In the genomic region with DNA sequence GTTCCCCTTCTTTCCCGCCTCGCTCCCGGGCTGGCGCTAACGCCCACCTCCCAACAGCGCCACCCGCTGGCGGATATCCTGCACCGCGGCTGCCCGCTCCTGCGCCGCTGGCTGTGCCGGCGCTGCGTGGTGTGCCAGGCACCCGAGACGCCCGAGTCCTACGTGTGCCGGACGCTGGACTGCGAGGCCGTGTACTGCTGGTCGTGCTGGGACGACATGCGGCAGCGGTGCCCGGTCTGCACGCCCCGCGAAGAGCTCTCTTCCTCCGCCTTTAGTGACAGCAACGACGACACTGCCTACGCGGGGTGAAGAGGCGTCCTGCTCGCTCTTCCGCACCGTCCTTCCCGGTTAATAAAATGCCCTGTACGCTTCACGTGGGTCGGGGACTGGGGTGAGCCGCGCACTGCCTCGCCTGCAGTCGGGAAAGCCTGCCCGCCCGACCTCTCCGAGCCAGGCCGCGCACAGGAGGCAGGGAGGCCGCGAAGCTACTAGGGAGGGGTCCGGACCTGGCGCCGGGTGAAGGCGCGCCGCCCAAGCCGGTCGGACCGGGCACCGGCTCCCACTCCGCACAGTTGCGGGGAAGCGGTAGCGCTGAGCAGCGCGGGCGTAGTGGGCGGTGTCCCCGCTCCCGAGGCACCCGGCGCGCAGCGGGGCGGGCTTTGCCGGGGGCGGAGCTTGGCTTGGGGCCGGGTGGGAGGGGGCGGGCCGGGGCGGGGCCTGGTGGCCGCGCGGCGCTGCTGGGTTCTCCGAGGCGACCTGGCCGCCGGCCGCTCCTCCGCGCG, we compare ENCODE assay signal across 8 cellular contexts.
DNase-seq lines count a peak whose midpoint lies in the region; ATAC-seq and TF ChIP-seq lines count a peak whose summit lies in the region.

A gene with protein sequence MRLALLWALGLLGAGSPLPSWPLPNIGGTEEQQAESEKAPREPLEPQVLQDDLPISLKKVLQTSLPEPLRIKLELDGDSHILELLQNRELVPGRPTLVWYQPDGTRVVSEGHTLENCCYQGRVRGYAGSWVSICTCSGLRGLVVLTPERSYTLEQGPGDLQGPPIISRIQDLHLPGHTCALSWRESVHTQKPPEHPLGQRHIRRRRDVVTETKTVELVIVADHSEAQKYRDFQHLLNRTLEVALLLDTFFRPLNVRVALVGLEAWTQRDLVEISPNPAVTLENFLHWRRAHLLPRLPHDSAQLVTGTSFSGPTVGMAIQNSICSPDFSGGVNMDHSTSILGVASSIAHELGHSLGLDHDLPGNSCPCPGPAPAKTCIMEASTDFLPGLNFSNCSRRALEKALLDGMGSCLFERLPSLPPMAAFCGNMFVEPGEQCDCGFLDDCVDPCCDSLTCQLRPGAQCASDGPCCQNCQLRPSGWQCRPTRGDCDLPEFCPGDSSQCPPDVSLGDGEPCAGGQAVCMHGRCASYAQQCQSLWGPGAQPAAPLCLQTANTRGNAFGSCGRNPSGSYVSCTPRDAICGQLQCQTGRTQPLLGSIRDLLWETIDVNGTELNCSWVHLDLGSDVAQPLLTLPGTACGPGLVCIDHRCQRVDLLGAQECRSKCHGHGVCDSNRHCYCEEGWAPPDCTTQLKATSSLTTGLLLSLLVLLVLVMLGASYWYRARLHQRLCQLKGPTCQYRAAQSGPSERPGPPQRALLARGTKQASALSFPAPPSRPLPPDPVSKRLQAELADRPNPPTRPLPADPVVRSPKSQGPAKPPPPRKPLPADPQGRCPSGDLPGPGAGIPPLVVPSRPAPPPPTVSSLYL (plus strand): TSS at position 757 of the 782 bp plus-strand sequence. CDS start 71 bp downstream, outside the sequence.

- ATAC-seq in HG02981 (IDR thresholded peaks at IDR 0.05; ENCODE audit: unreplicated experiment) = peak; percentile 46

- peak within 1 kb of the TSS; percentile 86 for H3K27ac ChIP-seq in layer of hippocampus (ENCODE audit: low read depth, low read length)

- TF ChIP-seq CTCF in choroid plexus epithelial cell (conservative IDR thresholded peaks at IDR 0.05; ENCODE audit: low read depth, low read length) = peak; percentile 75

- peak; percentile 77 for DNase-seq in NCI-H2029 (lab: John Stamatoyannopoulos, UW)
- DNase-seq in NCI-H2029 treated with DMSO at 0.1 percent for 48 hours (lab: John Stamatoyannopoulos, UW) = no peak
- DNase-seq in NCI-H2227 treated with DMSO at 0.1 percent for 48 hours (lab: John Stamatoyannopoulos, UW) = peak; percentile 56
- DNase-seq in activated CD4-positive, alpha-beta T cell treated with anti-CD3 and anti-CD28 coated beads for 1 hour = peak; percentile 69
- DNase-seq in choroid plexus epithelial cell (ENCODE audit: low read depth) = peak; percentile 61
- peak; percentile 70 to 78 for DNase-seq in stimulated activated CD4-positive, alpha-beta T cell treated with anti-CD3 and anti-CD28 coated beads, Interleukin-1b, Interleukin-23, amount 100 ng/mL, for 4 hours (ENCODE audit: low read depth in 2 of 2)

- H3K27me3 ChIP-seq in layer of hippocampus (ENCODE audit: control insufficient read depth, insufficient read depth, low read length) = no peaks in the 10 kb centered on the region

- H3K4me3 ChIP-seq in choroid plexus epithelial cell (ENCODE audit: low read depth, low read length) = peak within 1 kb of the TSS; percentile 68
